Comparison of ENCODE assay signal across 7 cellular contexts in genomic region chr2:241860184-241861078, GRCh38. TPM values are rescaled to one million over a fixed set of nuclear protein-coding genes. Genes with fewer than 3 reads are reported as not detected.
DNase-seq lines count a peak whose midpoint lies in the region; ATAC-seq and TF ChIP-seq lines count a peak whose summit lies in the region.

No MANE protein-coding gene starts in this region.

- no peak overlapping the region for H3K27ac ChIP-seq in OCI-LY7 (ENCODE audit: low read depth, low read length, poor library complexity, severe bottlenecking)

- H3K9me2 ChIP-seq in OCI-LY7 (ENCODE audit: insufficient read depth, low read length), result no peaks in the 10 kb centered on the region

- no peaks in the 10 kb centered on the region for H3K79me2 ChIP-seq in OCI-LY7 (ENCODE audit: insufficient read depth, low read depth, low read length)

- H3K9me3 Mint-ChIP-seq in stimulated activated naive CD8-positive, alpha-beta T cell treated with anti-CD3 and anti-CD28 coated beads, Interleukin-15, Interleukin-2, amounts not matched to agents 100 ng/mL and 50 ng/mL, for 24 hours, result peaks cover 13% of the 10 kb centered on the region

- CTCF ChIA-PET in OCI-LY7 (lab: Charles Lee; ENCODE audit: unreplicated experiment), result no interaction called here

- DNase-seq in OCI-LY7 (ENCODE audit: low spot score), result no peak
- peak; percentile 56 for DNase-seq in Right ventricle myocardium superior
- DNase-seq in SIG-M5 (lab: John Stamatoyannopoulos, UW), result no peak

- H3K27ac Mint-ChIP-seq in stimulated activated naive CD8-positive, alpha-beta T cell treated with anti-CD3 and anti-CD28 coated beads, Interleukin-15, Interleukin-2, amounts not matched to agents 100 ng/mL and 50 ng/mL, for 24 hours, result peak overlapping the region; percentile 98

- no peak overlapping the region for H3K4me3 ChIP-seq in OCI-LY7 (ENCODE audit: low read depth, low read length, poor library complexity, severe bottlenecking)

- H3K4me1 Mint-ChIP-seq in stimulated activated naive CD8-positive, alpha-beta T cell treated with anti-CD3 and anti-CD28 coated beads, Interleukin-15, Interleukin-2, amounts not matched to agents 100 ng/mL and 50 ng/mL, for 24 hours (ENCODE audit: low read depth), result peaks cover 77% of the 10 kb centered on the region

- peaks cover 14% of the 10 kb centered on the region for H3K4me1 ChIP-seq in OCI-LY7 (ENCODE audit: insufficient read depth, low read length, poor library complexity, severe bottlenecking)

- H3K4me2 ChIP-seq in OCI-LY7 (ENCODE audit: low read length), result peak overlapping the region; percentile 57

- no TSS peak for BruUV-seq in OCI-LY7 (replicated peaks; lab: Mats Ljungman, UMichigan)

- peak overlapping the region; percentile 50 for H3K4me3 Mint-ChIP-seq in stimulated activated naive CD8-positive, alpha-beta T cell treated with anti-CD3 and anti-CD28 coated beads, Interleukin-15, Interleukin-2, amounts not matched to agents 100 ng/mL and 50 ng/mL, for 24 hours

- POLR2A ChIA-PET in OCI-LY7 (lab: Charles Lee), result no interaction called here

- ATAC-seq in GM19351 (IDR thresholded peaks at IDR 0.05; ENCODE audit: unreplicated experiment) (peak; percentile 4), Right ventricle myocardium superior (ENCODE audit: poor library complexity) (peak; percentile 61), HG03520 (IDR thresholded peaks at IDR 0.05; ENCODE audit: unreplicated experiment) (no peak), HG02970 (IDR thresholded peaks at IDR 0.05; ENCODE audit: low FRiP score, unreplicated experiment) (no peak)

- no peak for TF ChIP-seq CTCF in OCI-LY7 (conservative IDR thresholded peaks at IDR 0.05; ENCODE audit: low read length)

- H3K27me3 Mint-ChIP-seq in stimulated activated naive CD8-positive, alpha-beta T cell treated with anti-CD3 and anti-CD28 coated beads, Interleukin-15, Interleukin-2, amounts not matched to agents 100 ng/mL and 50 ng/mL, for 24 hours, result peaks cover 20% of the 10 kb centered on the region

- no peaks in the 10 kb centered on the region for H3K36me3 ChIP-seq in OCI-LY7 (ENCODE audit: insufficient read depth, low read length)

- H4K20me1 ChIP-seq in OCI-LY7 (ENCODE audit: insufficient read depth, low read length), result no peaks in the 10 kb centered on the region

- peak overlapping the region; percentile 62 for H2AFZ ChIP-seq in OCI-LY7 (ENCODE audit: low read length)

- H3K9me3 ChIP-seq in OCI-LY7 (ENCODE audit: low read length), result peaks cover 13% of the 10 kb centered on the region; the same call in 1 of the 2 replicates

- intact Hi-C loops in OCI-LY7 (cut with micrococcal nuclease; ENCODE audit: unreplicated experiment), result no loop called here
- intact Hi-C loops in Right ventricle myocardium superior (cut with DNase I), result no loop called here

- H3K36me3 Mint-ChIP-seq in stimulated activated naive CD8-positive, alpha-beta T cell treated with anti-CD3 and anti-CD28 coated beads, Interleukin-15, Interleukin-2, amounts not matched to agents 100 ng/mL and 50 ng/mL, for 24 hours (ENCODE audit: low read depth), result peaks cover 29% of the 10 kb centered on the region

RNA-seq across cellular contexts. Expression of gene PDCD1, which starts 1.7 kb away (rescaled TPM):
- total RNA-seq in OCI-LY7 (2014; rRNA removed; shearing (Covaris generic)), result not detected in 2 replicates
- total RNA-seq in OCI-LY7 (2022) (not detected in 2 replicates), Right ventricle myocardium superior (2.0 TPM)

RNA-seq across cellular contexts. Expression of gene RTP5, which starts 9.1 kb away (rescaled TPM):
- not detected in 2 replicates for total RNA-seq in OCI-LY7 (2014; rRNA removed; shearing (Covaris generic))
- total RNA-seq in OCI-LY7 (2022), result not detected in 2 replicates
- total RNA-seq in Right ventricle myocardium superior, result not detected

RNA-seq across cellular contexts. Expression of gene NEU4, which starts 51.4 kb away (rescaled TPM):
- total RNA-seq in OCI-LY7 (2014; rRNA removed; shearing (Covaris generic)), result not detected in 2 replicates
- total RNA-seq in OCI-LY7 (2022) (0.50 and 0.84 TPM in 2 replicates), Right ventricle myocardium superior (not detected)

Comparison
In these comparisons a context has a peak if more than half of its experiments do, and no peak if none do; other contexts are left out.
1. ATAC-seq: peak in GM19351 (single experiment) and Right ventricle myocardium superior (single experiment); none in HG03520 (single experiment) and HG02970 (single experiment).